Comparison of ENCODE assay signal across 22 cellular contexts in the genomic region with DNA sequence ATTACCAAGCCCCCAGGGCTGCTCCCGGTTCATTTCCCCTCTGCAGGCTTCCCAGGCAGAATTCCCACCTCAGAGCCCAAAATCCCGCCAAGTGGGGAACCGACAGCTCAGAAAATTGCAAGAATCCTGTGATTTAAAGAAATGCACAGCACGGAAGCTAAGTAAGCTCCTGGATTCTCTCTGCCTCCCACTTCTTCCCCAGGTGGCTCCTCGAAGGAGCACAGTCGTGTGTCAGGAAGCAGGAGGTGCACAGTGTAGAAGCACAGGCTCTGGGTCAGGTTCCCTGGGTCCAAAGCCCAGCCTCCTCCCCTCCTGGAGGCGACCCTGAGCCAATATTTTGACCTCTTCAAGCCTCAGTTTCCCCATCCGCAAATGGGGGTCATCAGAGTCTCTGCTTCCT.
"Had no signal": no experiment of that assay in that cellular context is flagged by ENCODE, and none has a peak within 500 bp of the region (broad histone marks: within the 10 kb centered on the region; RNA-seq: fewer than 3 reads in every experiment).

No MANE protein-coding gene starts in this region.

- H3K27me3 ChIP-seq: brain microvascular endothelial cell had no signal

- H3K4me3 ChIP-seq: coronary artery, dorsolateral prefrontal cortex, esophagus muscularis mucosa, gastrocnemius medialis, heart right ventricle had no signal

- H3K27ac ChIP-seq: brain microvascular endothelial cell, coronary artery, dorsolateral prefrontal cortex, esophagus muscularis mucosa, foreskin keratinocyte, gastrocnemius medialis, heart right ventricle had no signal

- H3K4me1 ChIP-seq: esophagus muscularis mucosa, foreskin keratinocyte, gastrocnemius medialis had no signal

- DNase-seq: activated CD4-positive, alpha-beta T cell treated with anti-CD3 and anti-CD28 coated beads for 48 hours; activated CD4-positive, alpha-beta T cell treated with anti-CD3 and anti-CD28 coated beads, Interleukin-2, amount 50 U/mL, for 1 hour; activated CD4-positive, alpha-beta T cell treated with anti-CD3 and anti-CD28 coated beads, Interleukin-2, amount 50 U/mL, for 48 hours; activated CD8-positive, alpha-beta memory T cell treated with anti-CD3 and anti-CD28 coated beads for 24 hours; activated CD8-positive, alpha-beta T cell treated with anti-CD3 and anti-CD28 coated beads for 36 hours; activated effector memory CD4-positive, alpha-beta T cell treated with Interleukin-2 at 50 U/mL for 16 hours; activated gamma-delta T cell treated with Interleukin-2 at 50 U/mL for 16 hours; activated naive CD4-positive, alpha-beta T cell treated with anti-CD3 and anti-CD28 coated beads, Interleukin-2, amount 50 U/mL, for 16 hours; activated naive CD4-positive, alpha-beta T cell treated with Interleukin-2 at 50 U/mL for 16 hours; activated T-cell treated with anti-CD3 and anti-CD28 coated beads, Interleukin-2, amount 50 U/mL, for 4 hours; amniotic stem cell; brain microvascular endothelial cell; dorsolateral prefrontal cortex; effector memory CD4-positive, alpha-beta T cell; erythroblast; foreskin keratinocyte; gastrocnemius medialis; glutamatergic neuron; heart right ventricle; T-helper 2 cell had no signal

- H3K9me3 ChIP-seq: esophagus muscularis mucosa, gastrocnemius medialis had no signal

- H3K36me3 ChIP-seq: brain microvascular endothelial cell, esophagus muscularis mucosa, gastrocnemius medialis, heart right ventricle had no signal
